Comparison of ENCODE assay signal across 8 cellular contexts in genomic region chr1:12615916-12616708, GRCh38. TPM values are rescaled to one million over a fixed set of nuclear protein-coding genes. Genes with fewer than 3 reads are reported as not detected.
DNase-seq lines count a peak whose midpoint lies in the region; ATAC-seq and TF ChIP-seq lines count a peak whose summit lies in the region.

No MANE protein-coding gene starts in this region.

- peak overlapping the region; percentile 30 for H2BK120ac ChIP-seq in mesendoderm (ENCODE audit: low read depth, low read length)

- no peak overlapping the region for H2BK15ac ChIP-seq in mesendoderm (replicated peaks; ENCODE audit: low read depth)

- TF ChIP-seq CTCF in upper lobe of left lung (IDR thresholded peaks at IDR 0.05): no peak

- peak; percentile 49 to 69 for ATAC-seq in upper lobe of left lung (ENCODE audit: low FRiP score in 2 of 2)
- no peak for ATAC-seq in HG03097 (IDR thresholded peaks at IDR 0.05; ENCODE audit: low FRiP score, unreplicated experiment)

- peak overlapping the region; percentile 79 for H3K27ac ChIP-seq in effector memory CD4-positive, alpha-beta T cell (ENCODE audit: insufficient read depth, low read length, poor library complexity, severe bottlenecking)
- H3K27ac ChIP-seq in mesendoderm (ENCODE audit: low read depth, low read length): peak overlapping the region; percentile 68
- H3K27ac ChIP-seq in upper lobe of left lung: peak overlapping the region; percentile 86 to 99 (median 92)

- peak overlapping the region; percentile 96 for H3K4me3 ChIP-seq in effector memory CD4-positive, alpha-beta T cell (ENCODE audit: insufficient read depth, low read depth, low read length, poor library complexity, severe bottlenecking)
- no peak overlapping the region for H3K4me3 ChIP-seq in mesendoderm (ENCODE audit: low read length)
- peak overlapping the region; percentile 52 to 79 (median 74) for H3K4me3 ChIP-seq in upper lobe of left lung

- no peaks in the 10 kb centered on the region for H3K27me3 ChIP-seq in effector memory CD4-positive, alpha-beta T cell (replicated peaks; ENCODE audit: control insufficient read depth, insufficient read depth, low read length, poor library complexity, severe bottlenecking)
- H3K27me3 ChIP-seq in mesendoderm (ENCODE audit: insufficient read depth, low read length, poor library complexity): no peaks in the 10 kb centered on the region
- H3K27me3 ChIP-seq in upper lobe of left lung: no peaks in the 10 kb centered on the region

- DNase-seq in NCI-H82 (lab: John Stamatoyannopoulos, UW) (peak; percentile 34), NCI-H82 treated with DMSO at 0.1 percent for 48 hours (lab: John Stamatoyannopoulos, UW; ENCODE audit: unreplicated experiment) (no peak), RPMI7951 (ENCODE audit: low read depth) (peak; percentile 80), mesendoderm (peak; percentile 91), upper lobe of left lung (peak in 1 of 2 donors; percentile 71), NOMO-1 treated with DMSO at 0.1 percent for 48 hours (lab: John Stamatoyannopoulos, UW; ENCODE audit: unreplicated experiment) (no peak)
- no peak for DNase-seq in effector memory CD4-positive, alpha-beta T cell

- peaks cover 38% of the 10 kb centered on the region for H3K4me1 ChIP-seq in effector memory CD4-positive, alpha-beta T cell (ENCODE audit: control insufficient read depth, insufficient read depth, low read length, poor library complexity, severe bottlenecking)
- H3K4me1 ChIP-seq in mesendoderm (ENCODE audit: control insufficient read depth, low read depth, low read length): peaks cover 7% of the 10 kb centered on the region
- peaks cover 40 to 68% (median 53%) of the 10 kb centered on the region in 4 donors for H3K4me1 ChIP-seq in upper lobe of left lung

- WGBS in mesendoderm (ENCODE audit: extremely low coverage, insufficient coverage, low lambda C conversion rate): no CpG with 5 or more reads among the region's 16 CpGs
- WGBS in upper lobe of left lung, 2 donors: 6 to 13% methylated on average over 16 of the region's 16 CpGs

- H3K36me3 ChIP-seq in effector memory CD4-positive, alpha-beta T cell (ENCODE audit: control insufficient read depth, insufficient read depth, low read length): no peaks in the 10 kb centered on the region
- H3K36me3 ChIP-seq in mesendoderm (ENCODE audit: control insufficient read depth, insufficient read depth, low read length) (no peaks in the 10 kb centered on the region), upper lobe of left lung (peaks cover 0 to 11% (median 6%) of the 10 kb centered on the region in 4 donors)

- TF ChIP-seq EP300 in upper lobe of left lung (IDR thresholded peaks at IDR 0.05): no peak

- no peaks in the 10 kb centered on the region for H3K79me1 ChIP-seq in mesendoderm (ENCODE audit: low read length)

- peak overlapping the region; percentile 72 for H3K18ac ChIP-seq in mesendoderm (ENCODE audit: low read length)

- H3K23ac ChIP-seq in mesendoderm (ENCODE audit: low read length): peak overlapping the region; percentile 48

- H3K56ac ChIP-seq in mesendoderm (ENCODE audit: low read length): peak overlapping the region; percentile 77

- H4K8ac ChIP-seq in mesendoderm (ENCODE audit: low read depth, low read length): no peak overlapping the region

- no peak overlapping the region for H2AK5ac ChIP-seq in mesendoderm (ENCODE audit: low read length)

- H3K9me3 ChIP-seq in effector memory CD4-positive, alpha-beta T cell (ENCODE audit: control insufficient read depth, low read length): no peaks in the 10 kb centered on the region
- no peaks in the 10 kb centered on the region for H3K9me3 ChIP-seq in upper lobe of left lung

- no peak overlapping the region for H4K5ac ChIP-seq in mesendoderm (ENCODE audit: low read length)

- peak overlapping the region; percentile 88 for H3K4me2 ChIP-seq in mesendoderm (ENCODE audit: low read length)

- no peaks in the 10 kb centered on the region for H3K79me2 ChIP-seq in mesendoderm (ENCODE audit: control insufficient read depth, insufficient read depth, low read length)

- peak overlapping the region; percentile 44 for H2BK5ac ChIP-seq in mesendoderm (ENCODE audit: low read length)

- H3K4ac ChIP-seq in mesendoderm (ENCODE audit: low read depth, low read length): peak overlapping the region; percentile 77

- TF ChIP-seq POLR2A in upper lobe of left lung (IDR thresholded peaks at IDR 0.05): peak in 2 of 4 donors; percentile 32 to 69

- peak overlapping the region; percentile 54 for H3K9ac ChIP-seq in mesendoderm (ENCODE audit: low read length)

RNA-seq across cellular contexts. Expression of gene DHRS3, which starts 1.9 kb away (rescaled TPM):
- total RNA-seq in RPMI7951 (2014; rRNA removed; shearing (Covaris generic)): 22.5 and 28.8 TPM in 2 replicates
- polyA plus RNA-seq in mesendoderm (2013, experiment 1 of 2): 2.5 TPM
- 2.8 TPM for polyA plus RNA-seq in mesendoderm (2013, experiment 2 of 2)
- total RNA-seq in upper lobe of left lung: 100 to 1,000 TPM in 4 of 6 donors, 10 to 100 TPM in 2; 84.9 to 154 (median 119) TPM

RNA-seq across cellular contexts. Expression of gene AADACL4, which starts 27.8 kb away (rescaled TPM):
- total RNA-seq in RPMI7951 (2014; rRNA removed; shearing (Covaris generic)): not detected in 2 replicates
- not detected for polyA plus RNA-seq in mesendoderm (2013, experiment 1 of 2)
- not detected for polyA plus RNA-seq in mesendoderm (2013, experiment 2 of 2)
- total RNA-seq in upper lobe of left lung: not detected

Comparison
In these comparisons a context has a peak if more than half of its experiments do, and no peak if none do; other contexts are left out.
1. DNase-seq: peak in NCI-H82 (single experiment), RPMI7951 (single experiment) and mesendoderm (single experiment); none in NCI-H82 treated with DMSO at 0.1 percent for 48 hours (single experiment), effector memory CD4-positive, alpha-beta T cell (0 of 3) and NOMO-1 treated with DMSO at 0.1 percent for 48 hours (single experiment).
2. Peak in every context shown above with its lines, with median percentiles within 50 percentile points of each other: H3K27ac ChIP-seq.